ENCODE assay signal across 12 cellular contexts in the genomic region with DNA sequence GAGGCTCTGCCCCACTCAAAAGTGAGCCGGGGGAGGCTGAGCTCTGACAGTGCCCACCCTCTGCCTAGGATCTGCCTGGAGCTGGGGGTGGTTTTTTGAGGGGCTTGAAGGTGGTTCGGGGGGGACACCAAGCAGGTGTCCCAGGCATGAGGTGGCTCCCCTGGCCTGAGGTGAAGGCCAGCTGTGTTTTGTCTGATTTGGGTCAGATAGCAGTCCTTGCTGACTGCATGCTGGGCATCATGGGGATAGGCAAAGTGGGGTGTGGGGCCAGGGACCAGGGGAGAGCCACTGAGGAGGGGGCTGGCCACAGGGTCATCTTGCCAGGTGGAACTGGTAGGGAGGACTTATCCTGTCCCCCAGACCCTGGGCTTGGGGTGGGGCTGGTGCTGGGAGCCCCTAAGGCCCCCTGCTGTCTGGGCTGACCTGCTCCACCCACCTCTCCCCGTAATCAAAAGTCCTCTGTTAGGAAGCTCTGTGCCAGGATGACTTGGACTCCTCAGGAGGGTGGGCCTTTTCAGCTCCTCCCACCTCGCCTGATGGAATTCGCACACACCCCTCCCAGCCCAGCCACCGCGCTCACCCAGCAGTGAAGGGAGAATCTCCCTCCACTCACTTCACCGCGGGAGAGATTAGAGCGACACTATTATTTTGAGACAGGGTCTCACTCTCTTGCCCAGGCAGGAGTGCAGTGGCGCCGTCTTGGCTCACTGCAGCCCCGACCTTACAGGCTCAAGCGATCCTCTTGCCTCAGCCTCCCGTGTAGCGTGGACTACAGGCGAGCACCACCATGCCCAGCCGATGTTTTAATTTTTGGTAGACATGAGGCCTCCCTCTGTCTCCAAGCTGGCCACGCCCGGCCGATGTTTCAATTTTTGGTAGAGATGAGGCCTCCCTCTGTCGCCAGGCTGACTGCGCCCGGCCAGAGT. TPM values are rescaled to one million over a fixed set of nuclear protein-coding genes. Genes with fewer than 3 reads are reported as not detected.
A peak's percentile ranks its signal among the peaks of the same experiment; 100 is the strongest.
DNase-seq lines count a peak whose midpoint lies in the region; ATAC-seq, FAIRE-seq and TF ChIP-seq lines count a peak whose summit lies in the region.
"Had no signal": no experiment of that assay in that cellular context is flagged by ENCODE, and none has a peak within 500 bp of the region (broad histone marks: within the 10 kb centered on the region; RNA-seq: fewer than 3 reads in every experiment).

No MANE protein-coding gene starts in this region.

- peaks cover 3% of the 10 kb centered on the region for H3K27me3 Mint-ChIP-seq in activated naive CD8-positive, alpha-beta T cell

- no peak for TF ChIP-seq CTCF in A549 (IDR thresholded peaks at IDR 0.05)

- peaks cover 9% of the 10 kb centered on the region for H3K4me1 Mint-ChIP-seq in activated naive CD8-positive, alpha-beta T cell (ENCODE audit: low read depth)

- no peaks in the 10 kb centered on the region for H3K9me3 ChIP-seq in A549
- H3K9me3 ChIP-seq: mucosa of descending colon had no signal

- TF ChIP-seq POLR2A in A549 (IDR thresholded peaks at IDR 0.05; ENCODE audit: low read length) (no peak), H54 (IDR thresholded peaks at IDR 0.05; ENCODE audit: low read depth, low read length) (no peak)

- peak overlapping the region; percentile 13 for H3K4me2 ChIP-seq in A549

- peak in 1 of 2 experiments; percentile 62; a peak in 3 of 6 replicates for ATAC-seq in A549
- no peak for ATAC-seq in GM21528 (IDR thresholded peaks at IDR 0.05; ENCODE audit: low FRiP score, unreplicated experiment)
- ATAC-seq: mucosa of descending colon had no signal

- no peak overlapping the region for H3K4me3 ChIP-seq in A549
- H3K4me3 ChIP-seq: mucosa of descending colon had no signal

- H3K4me1 ChIP-seq in A549 = peaks cover 42% of the 10 kb centered on the region

- 79% methylated on average over 21 of the region's 24 CpGs for WGBS in A549 (ENCODE audit: missing lambda C conversion rate)

- CTCF ChIA-PET in A549 (lab: Yijun Ruan, JAX) = interaction anchor here (0.8 to 1.7 kb wide), 5 partner anchors 7 to 194 kb away, joined by 3 to 8 read pairs (median 3); no protein-coding TSS in a partner anchor

- peak overlapping the region; percentile 70 for H3K4me3 Mint-ChIP-seq in activated naive CD8-positive, alpha-beta T cell
- H3K4me3 Mint-ChIP-seq: activated CD4-positive, alpha-beta T cell treated with anti-CD3 and anti-CD28 coated beads, Interleukin-2, amount 10 ng/mL, durations not matched to agents 24 days and 14 days had no signal

- DNase-seq in A549 (ENCODE audit: low read depth in 1 of 2, low spot score in 1 of 2) (no peak), H54 (ENCODE audit: insufficient read length, low spot score) (peak; percentile 81), islet precursor cell (peak; percentile 94), NOMO-1 treated with DMSO at 0.1 percent for 48 hours (lab: John Stamatoyannopoulos, UW; ENCODE audit: unreplicated experiment) (no peak), amniotic stem cell (lab: John Stamatoyannopoulos, UW) (no peak), SIG-M5 treated with dmso at 0.1 percent for 504 hours (lab: John Stamatoyannopoulos, UW; ENCODE audit: unreplicated experiment) (no peak)
- DNase-seq: activated CD4-positive, alpha-beta T cell treated with anti-CD3 and anti-CD28 coated beads, Interleukin-2, amount 10 ng/mL, durations not matched to agents 24 days and 14 days; COR-L47; mucosa of descending colon; NCI-H345 had no signal

- FAIRE-seq in A549 (lab: Jason Lieb, UNC) (no peak), H54 (lab: Jason Lieb, UNC) (no peak)

- TF ChIP-seq EP300 in A549 (IDR thresholded peaks at IDR 0.05) = no peak

- no peaks in the 10 kb centered on the region for H3K36me3 Mint-ChIP-seq in activated naive CD8-positive, alpha-beta T cell

- peak overlapping the region in 1 of 2 experiments; percentile 52; a peak in 3 of 6 replicates for H3K27ac ChIP-seq in A549

- H3K27ac Mint-ChIP-seq in activated naive CD8-positive, alpha-beta T cell = no peak overlapping the region
- H3K27ac Mint-ChIP-seq: activated CD4-positive, alpha-beta T cell treated with anti-CD3 and anti-CD28 coated beads, Interleukin-2, amount 10 ng/mL, durations not matched to agents 24 days and 14 days had no signal

- POLR2A ChIA-PET in A549 (lab: Yijun Ruan, JAX) = interaction anchor here (0.9 kb wide), 1 partner anchor 19 kb away, joined by 3 read pairs; the partner anchor contains the start of gene MRGBP

- H3K9me3 Mint-ChIP-seq in activated naive CD8-positive, alpha-beta T cell (ENCODE audit: low read depth) = no peaks in the 10 kb centered on the region
- H3K9me3 Mint-ChIP-seq: activated CD4-positive, alpha-beta T cell treated with anti-CD3 and anti-CD28 coated beads, Interleukin-2, amount 10 ng/mL, durations not matched to agents 24 days and 14 days had no signal

- TF ChIP-seq RAD21 in A549 (conservative IDR thresholded peaks at IDR 0.05 in 1 of 2, IDR thresholded peaks at IDR 0.05 in 1 of 2) = no peak

TF ChIP-seq in A549, 52 proteins besides CTCF, POLR2A, EP300 and RAD21 (continues in another document):
- TF ChIP-seq MYC (IDR thresholded peaks at IDR 0.05; ENCODE audit: borderline replicate concordance, low read length) (no peak), HOXB13 (CRISPR knock-in tag; IDR thresholded peaks at IDR 0.05; ENCODE audit: low read depth) (no peak), JUN (IDR thresholded peaks at IDR 0.05) (no peak), JUNB (IDR thresholded peaks at IDR 0.05) (no peak), TFCP2L1 (CRISPR knock-in tag; IDR thresholded peaks at IDR 0.05) (no peak), BHLHE40 (IDR thresholded peaks at IDR 0.05; ENCODE audit: low read depth, low read length) (no peak), ZC3H11A (IDR thresholded peaks at IDR 0.05) (no peak), RFX5 (IDR thresholded peaks at IDR 0.05) (no peak), SMC3 (IDR thresholded peaks at IDR 0.05) (no peak), ZFP36 (IDR thresholded peaks at IDR 0.05; ENCODE audit: borderline replicate concordance, partially characterized antibody) (no peak), MAX (IDR thresholded peaks at IDR 0.05) (no peak), E2F6 (IDR thresholded peaks at IDR 0.05; ENCODE audit: borderline replicate concordance, low read depth) (no peak)
- TF ChIP-seq, protein P1, sequence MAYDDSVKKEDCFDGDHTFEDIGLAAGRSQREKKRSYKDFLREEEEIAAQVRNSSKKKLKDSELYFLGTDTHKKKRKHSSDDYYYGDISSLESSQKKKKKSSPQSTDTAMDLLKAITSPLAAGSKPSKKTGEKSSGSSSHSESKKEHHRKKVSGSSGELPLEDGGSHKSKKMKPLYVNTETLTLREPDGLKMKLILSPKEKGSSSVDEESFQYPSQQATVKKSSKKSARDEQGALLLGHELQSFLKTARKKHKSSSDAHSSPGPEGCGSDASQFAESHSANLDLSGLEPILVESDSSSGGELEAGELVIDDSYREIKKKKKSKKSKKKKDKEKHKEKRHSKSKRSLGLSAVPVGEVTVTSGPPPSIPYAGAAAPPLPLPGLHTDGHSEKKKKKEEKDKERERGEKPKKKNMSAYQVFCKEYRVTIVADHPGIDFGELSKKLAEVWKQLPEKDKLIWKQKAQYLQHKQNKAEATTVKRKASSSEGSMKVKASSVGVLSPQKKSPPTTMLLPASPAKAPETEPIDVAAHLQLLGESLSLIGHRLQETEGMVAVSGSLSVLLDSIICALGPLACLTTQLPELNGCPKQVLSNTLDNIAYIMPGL (CRISPR knock-in tag; IDR thresholded peaks at IDR 0.05; ENCODE audit: borderline replicate concordance) = no peak

RNA-seq across cellular contexts. Expression of gene COL9A3, which starts 1.5 kb away (rescaled TPM):
- polyA plus RNA-seq in A549 (2011; rRNA removed) (0.26 and 0.41 TPM in 2 replicates), A549 (2017; fragmentation: RNase III; extraction: RNeasy Plus Mini Kit Qiagen cat#74134 plus additional on column Dnase treatment) (0.42 to 0.54 TPM (median 0.49 TPM) in 3 replicates)
- 0.62 and 0.67 TPM in 2 replicates for polyA plus RNA-seq in A549 (2012; cell fraction: cytosol; rRNA removed)
- 2.1 and 2.5 TPM in 2 replicates for polyA plus RNA-seq in A549 (2012; cell fraction: nucleus; rRNA removed)
- 0.29 TPM in 1 of 2 replicates, not detected in the other for polyA minus RNA-seq in A549 (2011; rRNA and poly(A)+ RNA removed)

RNA-seq across cellular contexts. Expression of gene OGFR, which starts 10.7 kb away (rescaled TPM):
- 15.9 and 16.1 TPM in 2 replicates for polyA plus RNA-seq in A549 (2011; rRNA removed)
- 37.8 and 39.1 TPM in 2 replicates for polyA plus RNA-seq in A549 (2012; cell fraction: cytosol; rRNA removed)
- 58.1 and 61.4 TPM in 2 replicates for polyA plus RNA-seq in A549 (2012; cell fraction: nucleus; rRNA removed)
- polyA plus RNA-seq in A549 (2017; fragmentation: RNase III; extraction: RNeasy Plus Mini Kit Qiagen cat#74134 plus additional on column Dnase treatment) = 33.7 to 36.7 TPM (median 35.6 TPM) in 3 replicates
- 17.2 and 17.6 TPM in 2 replicates for polyA minus RNA-seq in A549 (2011; rRNA and poly(A)+ RNA removed)

RNA-seq across cellular contexts. Expression of gene MRGBP, which starts 19.1 kb away (rescaled TPM):
- polyA plus RNA-seq in A549 (2011; rRNA removed) (14.6 and 21.1 TPM in 2 replicates), A549 (2017; fragmentation: RNase III; extraction: RNeasy Plus Mini Kit Qiagen cat#74134 plus additional on column Dnase treatment) (16.8 to 18.4 TPM (median 17.5 TPM) in 3 replicates)
- polyA plus RNA-seq in A549 (2012; cell fraction: cytosol; rRNA removed) = 23.8 and 26.4 TPM in 2 replicates
- polyA plus RNA-seq in A549 (2012; cell fraction: nucleus; rRNA removed) = 24.0 and 25.2 TPM in 2 replicates
- 15.9 and 18.8 TPM in 2 replicates for polyA minus RNA-seq in A549 (2011; rRNA and poly(A)+ RNA removed)

RNA-seq across cellular contexts. Expression of gene TCFL5, which starts 46.3 kb away (rescaled TPM):
- polyA plus RNA-seq in A549 (2011; rRNA removed) = 7.1 and 7.3 TPM in 2 replicates
- 3.6 and 3.8 TPM in 2 replicates for polyA plus RNA-seq in A549 (2012; cell fraction: cytosol; rRNA removed)
- polyA plus RNA-seq in A549 (2012; cell fraction: nucleus; rRNA removed) = 2.2 and 3.4 TPM in 2 replicates
- polyA plus RNA-seq in A549 (2017; fragmentation: RNase III; extraction: RNeasy Plus Mini Kit Qiagen cat#74134 plus additional on column Dnase treatment) = 5.1 to 6.1 TPM (median 5.6 TPM) in 3 replicates
- polyA minus RNA-seq in A549 (2011; rRNA and poly(A)+ RNA removed) = 2.0 and 2.9 TPM in 2 replicates

Comparison
In these comparisons a context has a peak if more than half of its experiments do, and no peak if none do; other contexts are left out.
1. DNase-seq: peak in H54 (single experiment) and islet precursor cell (single experiment); none in A549 (0 of 2), NOMO-1 treated with DMSO at 0.1 percent for 48 hours (single experiment), amniotic stem cell (single experiment) and SIG-M5 treated with dmso at 0.1 percent for 504 hours (single experiment).